Comparison of ENCODE assay signal across 8 cellular contexts in the genomic region with DNA sequence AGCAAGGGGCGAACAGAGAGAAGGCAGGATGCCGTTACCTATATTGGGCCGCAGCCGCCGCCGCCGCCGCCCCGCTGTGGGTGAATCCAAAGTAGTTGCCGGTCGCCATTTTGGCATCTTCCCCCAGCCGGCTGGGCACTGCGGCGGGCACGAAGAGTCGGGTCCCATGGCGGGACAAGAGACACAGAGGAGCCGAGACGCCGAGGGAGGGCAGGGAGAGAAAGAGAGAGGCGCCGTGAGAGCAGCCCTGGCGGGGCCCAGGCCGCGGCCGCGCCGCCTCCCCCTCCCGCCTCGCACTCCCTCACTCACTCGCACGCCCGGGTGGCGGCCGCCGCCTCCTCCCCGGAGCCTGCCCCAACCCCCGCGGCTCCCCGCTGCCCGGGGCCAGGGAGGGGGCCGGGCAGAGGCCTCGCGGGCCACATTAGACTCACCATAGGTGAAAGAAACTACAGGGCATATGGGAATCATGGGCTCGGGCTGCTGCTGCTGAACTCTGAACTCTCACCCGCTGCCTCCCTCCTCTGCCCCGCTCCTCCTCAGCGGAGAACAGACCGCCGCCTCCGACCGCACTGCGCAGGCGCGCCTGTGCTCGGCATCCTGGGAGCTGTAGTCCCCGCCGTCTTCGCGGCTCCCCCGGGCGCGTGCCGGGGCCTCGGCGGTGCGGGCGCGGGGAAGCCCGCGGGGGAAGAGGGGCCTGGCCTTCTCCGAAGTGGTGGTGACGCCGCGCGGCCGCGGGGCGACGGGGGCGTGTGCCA. TPM values are rescaled to one million over a fixed set of nuclear protein-coding genes. Genes with fewer than 3 reads are reported as not detected.
DNase-seq lines count a peak whose midpoint lies in the region; ATAC-seq and TF ChIP-seq lines count a peak whose summit lies in the region.

TSS of gene ZFR (minus strand) at position 550 of the 755 bp plus-strand sequence. CDS start at position 468, 82 bp downstream.

- H3K36me3 ChIP-seq in BE2C, result peaks cover 4% of the 10 kb centered on the region

- TF ChIP-seq CTCF in BE2C (IDR thresholded peaks at IDR 0.05; ENCODE audit: low read depth, low read length), result no peak

- ATAC-seq in GM19324 (IDR thresholded peaks at IDR 0.05; ENCODE audit: low FRiP score, unreplicated experiment) (peak; percentile 87), HG03460 (IDR thresholded peaks at IDR 0.05; ENCODE audit: unreplicated experiment) (peak; percentile 79)

- H3K9me3 ChIP-seq in BE2C, result no peaks in the 10 kb centered on the region

- H3K4me3 ChIP-seq in BE2C (ENCODE audit: low read depth, low read length), result peak within 1 kb of the TSS; percentile 92

- H3K27me3 ChIP-seq in BE2C (no peaks in the 10 kb centered on the region), layer of hippocampus (ENCODE audit: control insufficient read depth, insufficient read depth, low read length) (no peaks in the 10 kb centered on the region)

- DNase-seq in BE2C, result peak; percentile 95
- DNase-seq in NCI-H524 treated with DMSO at 0.1 percent for 48 hours (lab: John Stamatoyannopoulos, UW), result peak; percentile 41
- DNase-seq in activated CD4-positive, alpha-beta T cell treated with anti-CD3 and anti-CD28 coated beads for 4 hours, result peak; percentile 91
- DNase-seq in stimulated activated CD4-positive, alpha-beta T cell treated with anti-CD3 and anti-CD28 coated beads, Interleukin-1b, Interleukin-23, amount 100 ng/mL, for 24 hours (ENCODE audit: low read depth in 4 of 4, low spot score in 1 of 4), result peak; percentile 77 to 88 (median 82)

- H3K27ac ChIP-seq in cingulate gyrus (ENCODE audit: low read depth, low read length), result peak within 1 kb of the TSS; percentile 78
- H3K27ac ChIP-seq in layer of hippocampus (ENCODE audit: low read depth, low read length), result peak within 1 kb of the TSS; percentile 74

- H3K4me1 ChIP-seq in BE2C, result no peaks in the 10 kb centered on the region; the same call in 1 of the 2 replicates

RNA-seq across cellular contexts. Expression of gene ZFR, which starts in this region (rescaled TPM):
- 68.5 TPM for polyA plus RNA-seq in BE2C (2012; ENCODE audit: insufficient read depth, insufficient read length, low read depth)

Comparison
In these comparisons a context has a peak if more than half of its experiments do, and no peak if none do; other contexts are left out.
1. Peak in every context shown above with its lines: DNase-seq, ATAC-seq, H3K4me3 ChIP-seq and H3K27ac ChIP-seq.
2. DNase-seq: peak in every context shown above with its lines; median percentile 95 in BE2C; 91 in activated CD4-positive, alpha-beta T cell treated with anti-CD3 and anti-CD28 coated beads for 4 hours; 82 in stimulated activated CD4-positive, alpha-beta T cell treated with anti-CD3 and anti-CD28 coated beads, Interleukin-1b, Interleukin-23, amount 100 ng/mL, for 24 hours; 41 in NCI-H524 treated with DMSO at 0.1 percent for 48 hours.